ENCODE assay signal across 17 cellular contexts in genomic region chr2:241586564-241587264, GRCh38.
"Had no signal": no experiment of that assay in that cellular context is flagged by ENCODE, and none has a peak within 500 bp of the region (broad histone marks: within the 10 kb centered on the region; RNA-seq: fewer than 3 reads in every experiment).

No MANE protein-coding gene starts in this region.

- ATAC-seq: foreskin keratinocyte, left colon, left ventricle myocardium superior, pancreas, right cardiac atrium had no signal

- H3K4me1 ChIP-seq: foreskin keratinocyte, pancreas, upper lobe of left lung, uterus had no signal

- H3K4me2 ChIP-seq: smooth muscle cell had no signal

- H3K4me1 Mint-ChIP-seq: nephron had no signal

- H3K4me3 Mint-ChIP-seq: nephron had no signal

- DNase-seq: effector memory CD4-positive, alpha-beta T cell; foreskin keratinocyte; left colon; left ventricle myocardium superior; mesenchymal stem cell; midbrain; occipital lobe; pancreas; right cardiac atrium; stimulated activated CD4-positive, alpha-beta T cell treated with anti-CD3 and anti-CD28 coated beads, Interleukin-2, amount 100 ng/mL, for 48 hours; stimulated activated naive CD4-positive, alpha-beta T cell treated with Interleukin-2 at 50 U/mL for 16 hours; upper lobe of left lung; uterus had no signal

- H3K27ac ChIP-seq: foreskin keratinocyte, pancreas, upper lobe of left lung, uterus had no signal

- H3K27me3 ChIP-seq: foreskin keratinocyte, pancreas, upper lobe of left lung, uterus had no signal

- H3K27ac Mint-ChIP-seq: nephron, progenitor cell of endocrine pancreas had no signal

- H3K4me3 ChIP-seq: lung, pancreas, smooth muscle cell, upper lobe of left lung, uterus had no signal

- FAIRE-seq: pancreas had no signal

- H3K27me3 Mint-ChIP-seq: progenitor cell of endocrine pancreas had no signal

- H3K36me3 ChIP-seq: uterus had no signal

- H3K9me3 ChIP-seq: pancreas had no signal
